ENCODE assay signal across 25 cellular contexts in genomic region chr13:75385708-75386083, GRCh38.
DNase-seq lines count a peak whose midpoint lies in the region; ATAC-seq and TF ChIP-seq lines count a peak whose summit lies in the region.
"Had no signal": no experiment of that assay in that cellular context is flagged by ENCODE, and none has a peak within 500 bp of the region (broad histone marks: within the 10 kb centered on the region; RNA-seq: fewer than 3 reads in every experiment).

No MANE protein-coding gene starts in this region.

- no peaks in the 10 kb centered on the region for H3K79me2 ChIP-seq in SK-N-SH (ENCODE audit: insufficient read depth)

- DNase-seq in NCI-H1417 (lab: John Stamatoyannopoulos, UW) (peak in 2 of 3 experiments; percentile 59 to 91), NCI-H1417 treated with DMSO at 0.1 percent for 48 hours (lab: John Stamatoyannopoulos, UW) (no peak), heart left ventricle (no peak), cardiac septum (ENCODE audit: low spot score) (no peak), SK-N-SH (no peak), gastrocnemius medialis (no peak), NCI-H510A treated with DMSO at 0.1 percent for 48 hours (lab: John Stamatoyannopoulos, UW) (no peak)
- DNase-seq: 8988T; activated CD4-positive, alpha-beta T cell treated with anti-CD3 and anti-CD28 coated beads for 1 hour; activated naive CD4-positive, alpha-beta T cell; activated T-cell treated with anti-CD3 and anti-CD28 coated beads, Interleukin-2, amount 50 U/mL, for 48 hours; amygdala; effector CD4-positive, alpha-beta T cell; IMR-90; kidney; NCI-H1048; ovary; SJCRH30; stimulated activated CD4-positive, alpha-beta T cell treated with anti-CD3 and anti-CD28 coated beads, Interleukin-4, amount 100 ng/mL, for 4 hours; stimulated activated naive B cell treated with anti-CD40 and anti-IgM and Interleukin-4, amounts not matched to agents 10 μg/mL and 1 μg/mL and 100 μg/mL, for 72 hours; testis had no signal

- no peak overlapping the region for H2AFZ ChIP-seq in SK-N-SH (ENCODE audit: low read depth)

- H3K9ac ChIP-seq in SK-N-SH = no peak overlapping the region

- H3K27ac ChIP-seq in heart left ventricle (peak overlapping the region in 11 of 12 donors; percentile 15 to 76 (median 57)), SK-N-SH (ENCODE audit: low read depth in 2 of 2, low read length in 1 of 2) (no peak overlapping the region), gastrocnemius medialis (peak overlapping the region; percentile 49 to 67 (median 56))
- H3K27ac ChIP-seq: breast epithelium, epithelial cell of prostate, ovary, SJCRH30, testis had no signal

- no peaks in the 10 kb centered on the region for H3K9me2 ChIP-seq in SK-N-SH

- intact Hi-C loops in heart left ventricle (cut with DNase I) (no loop called here), cardiac septum (cut with DNase I) (no loop called here), gastrocnemius medialis (cut with DNase I; ENCODE audit: low total_unique reads) (no loop called here)

- 56 to 67% (median 62%) methylated on average over 1 of the region's 1 CpG for WGBS in heart left ventricle, 4 donors
- 46% methylated on average over 1 of the region's 1 CpG for WGBS in SK-N-SH (ENCODE audit: low lambda C conversion rate)

- H4K20me1 ChIP-seq in SK-N-SH (ENCODE audit: insufficient read depth) = no peaks in the 10 kb centered on the region

- TF ChIP-seq POLR2A in heart left ventricle (IDR thresholded peaks at IDR 0.05) = no peak
- no peak for TF ChIP-seq POLR2A in gastrocnemius medialis (IDR thresholded peaks at IDR 0.05)

- TF ChIP-seq CTCF in heart left ventricle (IDR thresholded peaks at IDR 0.05) (no peak), SK-N-SH (IDR thresholded peaks at IDR 0.05) (no peak), gastrocnemius medialis (IDR thresholded peaks at IDR 0.05 in 4 of 5, conservative IDR thresholded peaks at IDR 0.05 in 1 of 5) (no peak)

- H3K27me3 ChIP-seq in heart left ventricle (no peaks in the 10 kb centered on the region), SK-N-SH (ENCODE audit: insufficient read depth) (no peaks in the 10 kb centered on the region), gastrocnemius medialis (no peaks in the 10 kb centered on the region)
- H3K27me3 ChIP-seq: breast epithelium, ovary, SJCRH30, testis had no signal

- peak in 1 of 2 experiments; percentile 61; a peak in 2 of 4 replicates for TF ChIP-seq EP300 in SK-N-SH (IDR thresholded peaks at IDR 0.05; ENCODE audit: borderline replicate concordance in 1 of 2, low read depth in 1 of 2, low read length in 1 of 2)

- H3K36me3 ChIP-seq in heart left ventricle = no peaks in the 10 kb centered on the region
- H3K36me3 ChIP-seq in SK-N-SH (replicated peaks in 1 of 2; ENCODE audit: control insufficient read depth in 1 of 2, insufficient read depth in 2 of 2, low read length in 1 of 2) = no peaks in the 10 kb centered on the region
- no peaks in the 10 kb centered on the region for H3K36me3 ChIP-seq in gastrocnemius medialis
- H3K36me3 ChIP-seq: breast epithelium, ovary, SJCRH30 had no signal

- H3K4me2 ChIP-seq in SK-N-SH = no peak overlapping the region

- in situ Hi-C loops in gastrocnemius medialis (cut with MboI; ENCODE audit: low sequenced_read_pairs in 4 of 4) = no loop called here

- H3K9me3 ChIP-seq in heart left ventricle (no peaks in the 10 kb centered on the region), SK-N-SH (no peaks in the 10 kb centered on the region), gastrocnemius medialis (no peaks in the 10 kb centered on the region)
- H3K9me3 ChIP-seq: breast epithelium, ovary, SJCRH30, testis had no signal

- POLR2A ChIA-PET in SK-N-SH (lab: Yijun Ruan, JAX) = no interaction called here

- H3K4me1 ChIP-seq in heart left ventricle = peaks cover 0 to 40% (median 6%) of the 10 kb centered on the region in 12 donors
- H3K4me1 ChIP-seq in SK-N-SH (ENCODE audit: control insufficient read depth in 1 of 2, insufficient read depth in 2 of 2, low read depth in 1 of 2, low read length in 1 of 2) = peaks cover 0 to 6% of the 10 kb centered on the region in 2 experiments; a peak in 3 of 4 replicates
- H3K4me1 ChIP-seq in gastrocnemius medialis = peaks cover 23 to 31% of the 10 kb centered on the region in 2 donors
- H3K4me1 ChIP-seq: breast epithelium, SJCRH30, testis had no signal

- H3F3A ChIP-seq in SK-N-SH (replicated peaks; ENCODE audit: insufficient read depth) = peaks cover 4% of the 10 kb centered on the region

- TF ChIP-seq RAD21 in SK-N-SH (IDR thresholded peaks at IDR 0.05; ENCODE audit: low read length) = no peak

- CTCF ChIA-PET in SK-N-SH (lab: Yijun Ruan, JAX) = interaction anchor here (2.1 kb wide), 1 partner anchor 13 kb away, joined by 9 read pairs; no protein-coding TSS in a partner anchor

- ATAC-seq in heart left ventricle = no peak
- ATAC-seq in gastrocnemius medialis = no peak
- ATAC-seq in GM21360 (IDR thresholded peaks at IDR 0.05; ENCODE audit: unreplicated experiment) = no peak

- H3K4me3 ChIP-seq in heart left ventricle = peak overlapping the region in 1 of 12 donors; percentile 19
- H3K4me3 ChIP-seq in SK-N-SH (ENCODE audit: low read depth in 2 of 2, low read length in 1 of 2) = no peak overlapping the region
- no peak overlapping the region for H3K4me3 ChIP-seq in gastrocnemius medialis
- H3K4me3 ChIP-seq: breast epithelium, lung, ovary, SJCRH30, testis had no signal

TF ChIP-seq in SK-N-SH, 30 proteins besides CTCF, POLR2A, EP300 and RAD21:
- TF ChIP-seq RCOR1 (IDR thresholded peaks at IDR 0.05; ENCODE audit: low read length) (peak; percentile 71; the same call in 1 of the 2 replicates), FOSL2 (IDR thresholded peaks at IDR 0.05; ENCODE audit: borderline replicate concordance, low read depth) (no peak), TCF12 (IDR thresholded peaks at IDR 0.05) (peak; percentile 9; the same call in 1 of the 2 replicates), MEF2A (IDR thresholded peaks at IDR 0.05; ENCODE audit: borderline replicate concordance, low read depth) (no peak), GATA2 (CRISPR knock-in tag; IDR thresholded peaks at IDR 0.05) (peak; percentile 90)
- TF ChIP-seq, protein P1, sequence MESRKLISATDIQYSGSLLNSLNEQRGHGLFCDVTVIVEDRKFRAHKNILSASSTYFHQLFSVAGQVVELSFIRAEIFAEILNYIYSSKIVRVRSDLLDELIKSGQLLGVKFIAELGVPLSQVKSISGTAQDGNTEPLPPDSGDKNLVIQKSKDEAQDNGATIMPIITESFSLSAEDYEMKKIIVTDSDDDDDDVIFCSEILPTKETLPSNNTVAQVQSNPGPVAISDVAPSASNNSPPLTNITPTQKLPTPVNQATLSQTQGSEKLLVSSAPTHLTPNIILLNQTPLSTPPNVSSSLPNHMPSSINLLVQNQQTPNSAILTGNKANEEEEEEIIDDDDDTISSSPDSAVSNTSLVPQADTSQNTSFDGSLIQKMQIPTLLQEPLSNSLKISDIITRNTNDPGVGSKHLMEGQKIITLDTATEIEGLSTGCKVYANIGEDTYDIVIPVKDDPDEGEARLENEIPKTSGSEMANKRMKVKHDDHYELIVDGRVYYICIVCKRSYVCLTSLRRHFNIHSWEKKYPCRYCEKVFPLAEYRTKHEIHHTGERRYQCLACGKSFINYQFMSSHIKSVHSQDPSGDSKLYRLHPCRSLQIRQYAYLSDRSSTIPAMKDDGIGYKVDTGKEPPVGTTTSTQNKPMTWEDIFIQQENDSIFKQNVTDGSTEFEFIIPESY (IDR thresholded peaks at IDR 0.05; ENCODE audit: borderline replicate concordance, low read depth) = no peak
TF ChIP-seq in SK-N-SH: peak in this region for 3.

Comparison
In these comparisons a context has a peak if more than half of its experiments do, and no peak if none do; other contexts are left out.
1. DNase-seq: peak in NCI-H1417 (2 of 3); none in NCI-H1417 treated with DMSO at 0.1 percent for 48 hours (single experiment), heart left ventricle (0 of 5), cardiac septum (single experiment), SK-N-SH (single experiment), gastrocnemius medialis (0 of 2) and NCI-H510A treated with DMSO at 0.1 percent for 48 hours (single experiment).
2. H3K27ac ChIP-seq: peak in heart left ventricle (11 of 12) and gastrocnemius medialis (4 of 4); none in SK-N-SH (0 of 2).